ENCODE assay signal across 22 cellular contexts in the genomic region with DNA sequence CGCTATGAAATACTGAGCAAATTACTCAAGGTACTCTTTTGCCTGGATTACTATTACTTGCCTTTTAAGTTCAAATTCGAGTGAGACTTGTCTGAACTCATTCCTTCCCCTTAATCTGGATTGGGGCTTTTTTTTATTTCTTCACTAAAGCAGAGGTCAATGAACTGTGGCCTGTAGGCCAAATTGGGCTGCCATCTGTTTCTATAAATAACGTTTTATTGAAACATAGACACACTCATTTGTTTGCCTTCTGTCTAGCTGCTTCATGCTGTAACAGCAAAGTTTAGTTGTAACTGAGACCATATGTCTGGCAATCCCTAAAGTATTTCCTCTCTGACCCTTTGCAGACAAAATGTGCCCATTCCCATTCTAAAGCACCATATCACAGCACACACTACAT.
"Had no signal": no experiment of that assay in that cellular context is flagged by ENCODE, and none has a peak within 500 bp of the region (broad histone marks: within the 10 kb centered on the region; RNA-seq: fewer than 3 reads in every experiment).

No MANE protein-coding gene starts in this region.

- H3K9me3 Mint-ChIP-seq: activated naive CD8-positive, alpha-beta T cell treated with anti-CD3 and anti-CD28 coated beads, Interleukin-2, amount 10 ng/mL, durations not matched to agents 7 days and 5 days; activated T-cell treated with anti-CD3 and anti-CD28 coated beads, Interleukin-2, amount 50 U/mL, for 4 hours; neural progenitor cell; type B pancreatic cell had no signal

- H3K4me1 Mint-ChIP-seq: activated naive CD8-positive, alpha-beta T cell treated with anti-CD3 and anti-CD28 coated beads, Interleukin-2, amount 10 ng/mL, durations not matched to agents 7 days and 5 days; naive thymus-derived CD4-positive, alpha-beta T cell; neural progenitor cell; T-helper 17 cell had no signal

- H3K4me3 Mint-ChIP-seq: activated naive CD8-positive, alpha-beta T cell treated with anti-CD3 and anti-CD28 coated beads, Interleukin-2, amount 10 ng/mL, durations not matched to agents 7 days and 5 days; activated T-cell treated with anti-CD3 and anti-CD28 coated beads, Interleukin-2, amount 50 U/mL, for 4 hours; naive thymus-derived CD4-positive, alpha-beta T cell; neural progenitor cell; T-helper 17 cell; type B pancreatic cell had no signal

- FAIRE-seq: endometrium, kidney had no signal

- ATAC-seq: activated T-cell treated with anti-CD3 and anti-CD28 coated beads, Interleukin-2, amount 50 U/mL, for 4 hours; body of pancreas; lower lobe of right lung; naive thymus-derived CD4-positive, alpha-beta T cell; sciatic nerve; T-helper 17 cell had no signal

- H3K27ac Mint-ChIP-seq: activated naive CD8-positive, alpha-beta T cell treated with anti-CD3 and anti-CD28 coated beads, Interleukin-2, amount 10 ng/mL, durations not matched to agents 7 days and 5 days; naive thymus-derived CD4-positive, alpha-beta T cell; neural progenitor cell; T-helper 17 cell; type B pancreatic cell had no signal

- H3K36me3 ChIP-seq: cardiac muscle cell, lower lobe of right lung, neural progenitor cell had no signal

- H3K27me3 Mint-ChIP-seq: activated naive CD8-positive, alpha-beta T cell treated with anti-CD3 and anti-CD28 coated beads, Interleukin-2, amount 10 ng/mL, durations not matched to agents 7 days and 5 days; type B pancreatic cell had no signal

- H3K27ac ChIP-seq: body of pancreas, cardiac muscle cell, lower lobe of right lung, neural progenitor cell, testis had no signal

- H2AFZ ChIP-seq: neural progenitor cell had no signal

- DNase-seq: activated CD4-positive, alpha-beta T cell treated with anti-CD3 and anti-CD28 coated beads for 4 hours; activated CD4-positive, alpha-beta T cell treated with anti-CD3 and anti-CD28 coated beads, Interleukin-2, amount 50 U/mL, for 48 hours; activated CD4-positive, CD25-positive, alpha-beta regulatory T cell; activated CD8-positive, alpha-beta memory T cell treated with anti-CD3 and anti-CD28 coated beads, Interleukin-2, amount 50 U/mL, for 48 hours; activated naive CD4-positive, alpha-beta T cell treated with Interleukin-2 at 50 U/mL for 16 hours; activated naive CD8-positive, alpha-beta T cell treated with anti-CD3 and anti-CD28 coated beads, Interleukin-2, amount 10 ng/mL, durations not matched to agents 7 days and 5 days; activated T-cell treated with anti-CD3 and anti-CD28 coated beads, Interleukin-2, amount 50 U/mL, for 4 hours; body of pancreas; foreskin fibroblast; kidney; lower lobe of right lung; naive thymus-derived CD4-positive, alpha-beta T cell; stimulated activated CD4-positive, alpha-beta T cell treated with anti-CD3 and anti-CD28 coated beads, Interleukin-2, amount 100 ng/mL, for 48 hours; stimulated activated CD8-positive, alpha-beta memory T cell treated with anti-CD3 and anti-CD28 coated beads, Interleukin-4, amount 100 ng/mL, for 48 hours; stimulated activated naive CD4-positive, alpha-beta T cell; T-helper 17 cell; testis had no signal

- H3K4me2 ChIP-seq: neural progenitor cell had no signal

- H3K27me3 ChIP-seq: body of pancreas, cardiac muscle cell, neural progenitor cell, testis had no signal

- H3K9me3 ChIP-seq: lower lobe of right lung, testis had no signal

- H3K36me3 Mint-ChIP-seq: activated naive CD8-positive, alpha-beta T cell treated with anti-CD3 and anti-CD28 coated beads, Interleukin-2, amount 10 ng/mL, durations not matched to agents 7 days and 5 days; naive thymus-derived CD4-positive, alpha-beta T cell; neural progenitor cell; type B pancreatic cell had no signal

- H3K4me3 ChIP-seq: body of pancreas, cardiac muscle cell, lower lobe of right lung, neural progenitor cell, testis had no signal

- H3K9ac ChIP-seq: neural progenitor cell had no signal

- H3K4me1 ChIP-seq: body of pancreas, lower lobe of right lung, neural progenitor cell, testis had no signal
